Comparison of ENCODE assay signal across 1 cellular context in genomic region chr3:172102123-172102882, GRCh38.
TF ChIP-seq lines count a peak whose summit lies in the region.

No MANE protein-coding gene starts in this region.

TF ChIP-seq in GM23338, 12 proteins besides CTCF, POLR2A, EP300 and RAD21 (continued from another document):
- TF ChIP-seq ZNF462 (CRISPR knock-in tag; IDR thresholded peaks at IDR 0.05) (no peak), EZH2 (IDR thresholded peaks at IDR 0.05; ENCODE audit: low read depth, unreplicated experiment) (no peak), ZNF114 (CRISPR knock-in tag; IDR thresholded peaks at IDR 0.05) (no peak), CREB1 (CRISPR knock-in tag; IDR thresholded peaks at IDR 0.05; ENCODE audit: low read depth) (no peak), REST (IDR thresholded peaks at IDR 0.05; ENCODE audit: unreplicated experiment) (no peak), ZNF331 (CRISPR knock-in tag; IDR thresholded peaks at IDR 0.05; ENCODE audit: low read depth) (no peak), NANOG (IDR thresholded peaks at IDR 0.05; ENCODE audit: borderline replicate concordance) (no peak), STAT1 (IDR thresholded peaks at IDR 0.05; ENCODE audit: unreplicated experiment) (no peak), POLR2AphosphoS5 (IDR thresholded peaks at IDR 0.05; ENCODE audit: low read depth) (no peak), ETS1 (IDR thresholded peaks at IDR 0.05) (no peak)
